Comparison of ENCODE assay signal across 3 cellular contexts in the genomic region with DNA sequence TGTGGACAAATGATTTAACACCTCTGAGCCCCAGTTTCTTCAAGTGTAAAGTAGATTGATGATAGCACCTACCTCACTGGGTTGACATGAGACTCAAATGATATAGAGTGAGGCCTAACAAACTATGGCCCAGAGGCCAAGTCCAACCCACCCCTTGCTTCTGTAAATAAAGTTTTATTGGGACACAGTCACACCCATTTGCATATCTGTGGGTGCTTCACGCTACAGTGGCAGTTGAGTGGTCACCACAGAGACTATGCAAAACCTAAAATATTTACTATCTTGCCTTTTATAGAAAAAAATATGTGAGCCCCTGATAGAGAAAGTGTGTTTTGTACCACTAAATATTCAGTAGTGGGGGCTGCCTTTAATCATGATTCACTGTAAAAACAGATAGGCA.
TF ChIP-seq lines count a peak whose summit lies in the region.

No MANE protein-coding gene starts in this region.

TF ChIP-seq in HepG2, 621 proteins besides CTCF, POLR2A, EP300 and RAD21 (continues in another document):
- TF ChIP-seq, protein P1, sequence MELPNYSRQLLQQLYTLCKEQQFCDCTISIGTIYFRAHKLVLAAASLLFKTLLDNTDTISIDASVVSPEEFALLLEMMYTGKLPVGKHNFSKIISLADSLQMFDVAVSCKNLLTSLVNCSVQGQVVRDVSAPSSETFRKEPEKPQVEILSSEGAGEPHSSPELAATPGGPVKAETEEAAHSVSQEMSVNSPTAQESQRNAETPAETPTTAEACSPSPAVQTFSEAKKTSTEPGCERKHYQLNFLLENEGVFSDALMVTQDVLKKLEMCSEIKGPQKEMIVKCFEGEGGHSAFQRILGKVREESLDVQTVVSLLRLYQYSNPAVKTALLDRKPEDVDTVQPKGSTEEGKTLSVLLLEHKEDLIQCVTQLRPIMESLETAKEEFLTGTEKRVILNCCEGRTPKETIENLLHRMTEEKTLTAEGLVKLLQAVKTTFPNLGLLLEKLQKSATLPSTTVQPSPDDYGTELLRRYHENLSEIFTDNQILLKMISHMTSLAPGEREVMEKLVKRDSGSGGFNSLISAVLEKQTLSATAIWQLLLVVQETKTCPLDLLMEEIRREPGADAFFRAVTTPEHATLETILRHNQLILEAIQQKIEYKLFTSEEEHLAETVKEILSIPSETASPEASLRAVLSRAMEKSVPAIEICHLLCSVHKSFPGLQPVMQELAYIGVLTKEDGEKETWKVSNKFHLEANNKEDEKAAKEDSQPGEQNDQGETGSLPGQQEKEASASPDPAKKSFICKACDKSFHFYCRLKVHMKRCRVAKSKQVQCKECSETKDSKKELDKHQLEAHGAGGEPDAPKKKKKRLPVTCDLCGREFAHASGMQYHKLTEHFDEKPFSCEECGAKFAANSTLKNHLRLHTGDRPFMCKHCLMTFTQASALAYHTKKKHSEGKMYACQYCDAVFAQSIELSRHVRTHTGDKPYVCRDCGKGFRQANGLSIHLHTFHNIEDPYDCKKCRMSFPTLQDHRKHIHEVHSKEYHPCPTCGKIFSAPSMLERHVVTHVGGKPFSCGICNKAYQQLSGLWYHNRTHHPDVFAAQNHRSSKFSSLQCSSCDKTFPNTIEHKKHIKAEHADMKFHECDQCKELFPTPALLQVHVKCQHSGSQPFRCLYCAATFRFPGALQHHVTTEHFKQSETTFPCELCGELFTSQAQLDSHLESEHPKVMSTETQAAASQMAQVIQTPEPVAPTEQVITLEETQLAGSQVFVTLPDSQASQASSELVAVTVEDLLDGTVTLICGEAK (IDR thresholded peaks at IDR 0.05): no peak
- TF ChIP-seq, protein P1 (CRISPR knock-in tag; IDR thresholded peaks at IDR 0.05): peak; percentile 55; the same call in 1 of the 2 replicates
- no peak for TF ChIP-seq ZFP36 (IDR thresholded peaks at IDR 0.05; ENCODE audit: borderline replicate concordance, low read depth, low read length, partially characterized antibody)

TF ChIP-seq in GM12891, 5 proteins besides CTCF, POLR2A, EP300 and RAD21:
- no peak for TF ChIP-seq PAX5 (IDR thresholded peaks at IDR 0.05; ENCODE audit: insufficient read depth, low read length, severe bottlenecking)
- TF ChIP-seq POU2F2 (IDR thresholded peaks at IDR 0.05; ENCODE audit: low read depth, low read length): peak; percentile 59; the same call in 1 of the 2 replicates

TF ChIP-seq in GM12878, 131 proteins besides CTCF, POLR2A, EP300 and RAD21:
- TF ChIP-seq MYB (IDR thresholded peaks at IDR 0.05; ENCODE audit: borderline replicate concordance, low read depth, low read length): no peak
- TF ChIP-seq SREBF1 (IDR thresholded peaks at IDR 0.05; ENCODE audit: low read length): no peak
- TF ChIP-seq, protein P2, sequence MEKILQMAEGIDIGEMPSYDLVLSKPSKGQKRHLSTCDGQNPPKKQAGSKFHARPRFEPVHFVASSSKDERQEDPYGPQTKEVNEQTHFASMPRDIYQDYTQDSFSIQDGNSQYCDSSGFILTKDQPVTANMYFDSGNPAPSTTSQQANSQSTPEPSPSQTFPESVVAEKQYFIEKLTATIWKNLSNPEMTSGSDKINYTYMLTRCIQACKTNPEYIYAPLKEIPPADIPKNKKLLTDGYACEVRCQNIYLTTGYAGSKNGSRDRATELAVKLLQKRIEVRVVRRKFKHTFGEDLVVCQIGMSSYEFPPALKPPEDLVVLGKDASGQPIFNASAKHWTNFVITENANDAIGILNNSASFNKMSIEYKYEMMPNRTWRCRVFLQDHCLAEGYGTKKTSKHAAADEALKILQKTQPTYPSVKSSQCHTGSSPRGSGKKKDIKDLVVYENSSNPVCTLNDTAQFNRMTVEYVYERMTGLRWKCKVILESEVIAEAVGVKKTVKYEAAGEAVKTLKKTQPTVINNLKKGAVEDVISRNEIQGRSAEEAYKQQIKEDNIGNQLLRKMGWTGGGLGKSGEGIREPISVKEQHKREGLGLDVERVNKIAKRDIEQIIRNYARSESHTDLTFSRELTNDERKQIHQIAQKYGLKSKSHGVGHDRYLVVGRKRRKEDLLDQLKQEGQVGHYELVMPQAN (conservative IDR thresholded peaks at IDR 0.05): no peak
- peak; percentile 78; the same call in 1 of the 3 replicates for TF ChIP-seq POU2F2 (IDR thresholded peaks at IDR 0.05; ENCODE audit: borderline replicate concordance, low read depth, low read length)
- no peak for TF ChIP-seq CEBPB (IDR thresholded peaks at IDR 0.05; ENCODE audit: borderline replicate concordance in 1 of 2, low read depth in 2 of 2, low read length in 2 of 2)
- no peak for TF ChIP-seq RCOR1 (conservative IDR thresholded peaks at IDR 0.05; ENCODE audit: low read depth, low read length)
- TF ChIP-seq BRCA1 (IDR thresholded peaks at IDR 0.05; ENCODE audit: low read depth, low read length): no peak
- no peak for TF ChIP-seq EGR1 (IDR thresholded peaks at IDR 0.05; ENCODE audit: borderline replicate concordance in 1 of 2, low read depth in 2 of 2, low read length in 2 of 2)
- TF ChIP-seq SRF (IDR thresholded peaks at IDR 0.05; ENCODE audit: low read depth in 2 of 2, low read length in 2 of 2): no peak
- TF ChIP-seq RB1 (IDR thresholded peaks at IDR 0.05; ENCODE audit: borderline replicate concordance): no peak
- no peak for TF ChIP-seq SUPT20H (IDR thresholded peaks at IDR 0.05; ENCODE audit: borderline replicate concordance, control insufficient read depth, low read depth, low read length)
- TF ChIP-seq, protein P1 (IDR thresholded peaks at IDR 0.05; ENCODE audit: borderline replicate concordance): peak; percentile 77
- no peak for TF ChIP-seq PAX8 (IDR thresholded peaks at IDR 0.05)
- TF ChIP-seq CHD1 (IDR thresholded peaks at IDR 0.05; ENCODE audit: low read depth, low read length): no peak
- no peak for TF ChIP-seq ETV6 (conservative IDR thresholded peaks at IDR 0.05 in 1 of 2, IDR thresholded peaks at IDR 0.05 in 1 of 2; ENCODE audit: borderline replicate concordance in 1 of 2, low read depth in 1 of 2)
- TF ChIP-seq WRNIP1 (IDR thresholded peaks at IDR 0.05; ENCODE audit: borderline replicate concordance, low read depth, low read length): no peak
- TF ChIP-seq, protein P3, sequence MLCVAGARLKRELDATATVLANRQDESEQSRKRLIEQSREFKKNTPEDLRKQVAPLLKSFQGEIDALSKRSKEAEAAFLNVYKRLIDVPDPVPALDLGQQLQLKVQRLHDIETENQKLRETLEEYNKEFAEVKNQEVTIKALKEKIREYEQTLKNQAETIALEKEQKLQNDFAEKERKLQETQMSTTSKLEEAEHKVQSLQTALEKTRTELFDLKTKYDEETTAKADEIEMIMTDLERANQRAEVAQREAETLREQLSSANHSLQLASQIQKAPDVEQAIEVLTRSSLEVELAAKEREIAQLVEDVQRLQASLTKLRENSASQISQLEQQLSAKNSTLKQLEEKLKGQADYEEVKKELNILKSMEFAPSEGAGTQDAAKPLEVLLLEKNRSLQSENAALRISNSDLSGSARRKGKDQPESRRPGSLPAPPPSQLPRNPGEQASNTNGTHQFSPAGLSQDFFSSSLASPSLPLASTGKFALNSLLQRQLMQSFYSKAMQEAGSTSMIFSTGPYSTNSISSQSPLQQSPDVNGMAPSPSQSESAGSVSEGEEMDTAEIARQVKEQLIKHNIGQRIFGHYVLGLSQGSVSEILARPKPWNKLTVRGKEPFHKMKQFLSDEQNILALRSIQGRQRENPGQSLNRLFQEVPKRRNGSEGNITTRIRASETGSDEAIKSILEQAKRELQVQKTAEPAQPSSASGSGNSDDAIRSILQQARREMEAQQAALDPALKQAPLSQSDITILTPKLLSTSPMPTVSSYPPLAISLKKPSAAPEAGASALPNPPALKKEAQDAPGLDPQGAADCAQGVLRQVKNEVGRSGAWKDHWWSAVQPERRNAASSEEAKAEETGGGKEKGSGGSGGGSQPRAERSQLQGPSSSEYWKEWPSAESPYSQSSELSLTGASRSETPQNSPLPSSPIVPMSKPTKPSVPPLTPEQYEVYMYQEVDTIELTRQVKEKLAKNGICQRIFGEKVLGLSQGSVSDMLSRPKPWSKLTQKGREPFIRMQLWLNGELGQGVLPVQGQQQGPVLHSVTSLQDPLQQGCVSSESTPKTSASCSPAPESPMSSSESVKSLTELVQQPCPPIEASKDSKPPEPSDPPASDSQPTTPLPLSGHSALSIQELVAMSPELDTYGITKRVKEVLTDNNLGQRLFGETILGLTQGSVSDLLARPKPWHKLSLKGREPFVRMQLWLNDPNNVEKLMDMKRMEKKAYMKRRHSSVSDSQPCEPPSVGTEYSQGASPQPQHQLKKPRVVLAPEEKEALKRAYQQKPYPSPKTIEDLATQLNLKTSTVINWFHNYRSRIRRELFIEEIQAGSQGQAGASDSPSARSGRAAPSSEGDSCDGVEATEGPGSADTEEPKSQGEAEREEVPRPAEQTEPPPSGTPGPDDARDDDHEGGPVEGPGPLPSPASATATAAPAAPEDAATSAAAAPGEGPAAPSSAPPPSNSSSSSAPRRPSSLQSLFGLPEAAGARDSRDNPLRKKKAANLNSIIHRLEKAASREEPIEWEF (IDR thresholded peaks at IDR 0.05; ENCODE audit: insufficient replicate concordance, low read depth, low read length): no peak
